13 cellular contexts compared by ENCODE assay signal in the genomic region with DNA sequence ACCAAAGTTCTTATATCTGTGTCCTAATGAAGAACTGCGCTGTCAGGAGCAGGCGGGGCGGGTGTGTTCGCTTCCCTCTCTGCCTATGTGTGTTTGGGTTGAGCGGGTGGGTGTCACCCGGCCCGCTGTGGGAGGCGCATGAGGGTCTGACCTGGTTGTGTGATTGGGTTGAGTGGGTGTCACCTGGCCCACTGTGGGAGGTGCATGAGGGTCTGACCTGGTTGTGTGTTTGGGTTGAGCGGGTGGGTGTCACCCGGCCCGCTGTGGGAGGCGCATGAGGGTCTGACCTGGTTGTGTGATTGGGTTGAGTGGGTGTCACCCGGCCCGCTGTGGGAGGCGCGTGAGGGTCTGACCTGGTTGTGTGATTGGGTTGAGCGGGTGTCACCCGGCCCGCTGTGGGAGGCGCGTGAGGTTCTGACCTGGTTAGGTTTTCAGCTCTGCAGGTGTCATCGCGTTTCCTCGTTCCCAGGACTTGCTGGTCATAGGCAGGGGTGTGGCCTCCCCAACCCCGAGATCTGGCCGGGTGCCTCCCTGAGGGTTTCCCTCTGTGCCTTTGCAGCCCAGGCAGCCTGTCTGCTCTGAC.
A peak's percentile ranks its signal among the peaks of the same experiment; 100 is the strongest.
DNase-seq lines count a peak whose midpoint lies in the region; ATAC-seq and TF ChIP-seq lines count a peak whose summit lies in the region.
"Had no signal": no experiment of that assay in that cellular context is flagged by ENCODE, and none has a peak within 500 bp of the region (broad histone marks: within the 10 kb centered on the region; RNA-seq: fewer than 3 reads in every experiment).

No MANE protein-coding gene starts in this region.

- no peak for DNase-seq in H9
- no peak for DNase-seq in WTC11 (ENCODE audit: low spot score)
- DNase-seq in effector memory CD8-positive, alpha-beta T cell = peak in 2 of 3 experiments; percentile 78 to 82
- peak; percentile 30 for DNase-seq in stimulated activated CD8-positive, alpha-beta memory T cell treated with anti-CD3 and anti-CD28 coated beads, Interleukin-4, amount 100 ng/mL, for 24 hours (ENCODE audit: low read depth)
- no peak for DNase-seq in NCI-H1417 treated with DMSO at 0.1 percent for 48 hours (lab: John Stamatoyannopoulos, UW)
- DNase-seq: Calu3, NCI-H1105 had no signal

- no peak overlapping the region for H2BK12ac ChIP-seq in H9 (ENCODE audit: insufficient read length, low read depth, low read length)

- no peak overlapping the region for H3K14ac ChIP-seq in H9 (ENCODE audit: insufficient read depth, low read length)

- no peaks in the 10 kb centered on the region for H3K79me1 ChIP-seq in H9 (ENCODE audit: insufficient read depth, low read depth, low read length, poor library complexity, severe bottlenecking)

- H3K56ac ChIP-seq in H9 (ENCODE audit: insufficient read length, low read depth, low read length) = no peak overlapping the region

- no peak overlapping the region for H3K9ac ChIP-seq in H9 (ENCODE audit: extremely low read depth, insufficient read length, low read length)

- H3K36me3 Mint-ChIP-seq in H9 (ENCODE audit: insufficient read depth in 1 of 3, low read depth in 3 of 3) (peaks cover 26 to 54% (median 53%) of the 10 kb centered on the region in 3 experiments), WTC11 (peaks cover 28% of the 10 kb centered on the region)
- H3K36me3 Mint-ChIP-seq in effector memory CD8-positive, alpha-beta T cell (ENCODE audit: insufficient read depth) = peaks cover 30% of the 10 kb centered on the region

- no peak overlapping the region for H4K5ac ChIP-seq in H9 (ENCODE audit: insufficient read length, low read depth, low read length)

- no peak overlapping the region for H3K4ac ChIP-seq in H9 (ENCODE audit: low read depth, low read length)

- H3K9me3 Mint-ChIP-seq in H9 (peaks cover 0 to 3% of the 10 kb centered on the region in 2 experiments; a peak in 2 of 5 replicates), WTC11 (no peaks in the 10 kb centered on the region)
- no peaks in the 10 kb centered on the region for H3K9me3 Mint-ChIP-seq in effector memory CD8-positive, alpha-beta T cell

- no peaks in the 10 kb centered on the region for H3K9me3 ChIP-seq in H9 (ENCODE audit: control insufficient read depth, low read depth, low read length)
- H3K9me3 ChIP-seq: prostate gland, tibial nerve had no signal

- H3K27ac Mint-ChIP-seq in H9 (peak overlapping the region; percentile 13 to 79 (median 21); a peak in 2 of 7 replicates), WTC11 (peak overlapping the region; percentile 74; the same call in 1 of the 2 replicates)
- H3K27ac Mint-ChIP-seq in effector memory CD8-positive, alpha-beta T cell = peak overlapping the region in 1 of 2 donors; percentile 58

- no peak overlapping the region for H2BK15ac ChIP-seq in H9 (ENCODE audit: low read depth, low read length)

- no peak overlapping the region for H3K4me2 ChIP-seq in H9 (ENCODE audit: insufficient read depth, insufficient read length, low read length)

- peaks cover 2% of the 10 kb centered on the region for H3K23me2 ChIP-seq in H9 (ENCODE audit: insufficient read length, low read depth, low read length, poor library complexity, severe bottlenecking)

- H4K91ac ChIP-seq in H9 (ENCODE audit: insufficient read length, low read depth, low read length) = no peak overlapping the region

- H2BK120ac ChIP-seq in H9 (ENCODE audit: low read depth, low read length, poor library complexity, severe bottlenecking) = no peak overlapping the region

- H3K23ac ChIP-seq in H9 (ENCODE audit: insufficient read length, low read depth, low read length) = no peak overlapping the region

- WGBS in H9 (ENCODE audit: extremely low coverage, insufficient read length, low lambda C conversion rate) = no CpG with 5 or more reads among the region's 26 CpGs

- no peak overlapping the region for H3K4me3 Mint-ChIP-seq in H9
- H3K4me3 Mint-ChIP-seq in WTC11 = no peak overlapping the region
- H3K4me3 Mint-ChIP-seq in effector memory CD8-positive, alpha-beta T cell = peak overlapping the region in 1 of 2 donors; percentile 17

- POLR2A ChIA-PET in WTC11 (lab: Charles Lee) = no interaction called here

- H4K8ac ChIP-seq in H9 (replicated peaks; ENCODE audit: insufficient read length, low read depth, low read length) = no peak overlapping the region

- no peak overlapping the region for H2AFZ ChIP-seq in H9 (ENCODE audit: low read length)

- H2BK5ac ChIP-seq in H9 (ENCODE audit: insufficient read length, low read length) = no peak overlapping the region

- H3K4me1 Mint-ChIP-seq in H9 = no peaks in the 10 kb centered on the region
- no peaks in the 10 kb centered on the region for H3K4me1 Mint-ChIP-seq in WTC11
- peaks cover 3 to 9% of the 10 kb centered on the region in 2 donors for H3K4me1 Mint-ChIP-seq in effector memory CD8-positive, alpha-beta T cell (ENCODE audit: low read depth in 2 of 2)

- H3K18ac ChIP-seq in H9 (ENCODE audit: insufficient read length, low read depth, low read length) = no peak overlapping the region

- H2AK5ac ChIP-seq in H9 (ENCODE audit: insufficient read length, low read length) = no peak overlapping the region

- ATAC-seq in WTC11 (no peak), HG03196 (IDR thresholded peaks at IDR 0.05; ENCODE audit: unreplicated experiment) (no peak), GM21367 (IDR thresholded peaks at IDR 0.05; ENCODE audit: unreplicated experiment) (no peak), GM21737 (IDR thresholded peaks at IDR 0.05; ENCODE audit: unreplicated experiment) (no peak)
- ATAC-seq in effector memory CD8-positive, alpha-beta T cell (replicated peaks) = peak; percentile 84
- ATAC-seq: Panc1 had no signal

- no peak overlapping the region for H3T11ph ChIP-seq in H9 (ENCODE audit: low read length)

- no peaks in the 10 kb centered on the region for H3K27me3 ChIP-seq in H9 (ENCODE audit: insufficient read depth, low read length)
- H3K27me3 ChIP-seq: tibial nerve had no signal

- H3K27me3 Mint-ChIP-seq in H9 (ENCODE audit: low read depth) (no peaks in the 10 kb centered on the region), WTC11 (ENCODE audit: low read depth) (no peaks in the 10 kb centered on the region)
- H3K27me3 Mint-ChIP-seq in effector memory CD8-positive, alpha-beta T cell = no peaks in the 10 kb centered on the region

- H3K27ac ChIP-seq in H9 (ENCODE audit: insufficient read length, low read depth, low read length) = no peak overlapping the region
- H3K27ac ChIP-seq: tibial nerve had no signal

- no peak overlapping the region for H2BK20ac ChIP-seq in H9 (ENCODE audit: low read depth, low read length, poor library complexity, severe bottlenecking)

- CTCF ChIA-PET in WTC11 (lab: Charles Lee) = interaction anchor here (1.8 kb wide), 1 partner anchor 8 kb away, joined by 8 read pairs; no protein-coding TSS in a partner anchor

- H3K79me2 ChIP-seq in H9 (ENCODE audit: insufficient read depth, low read length) = no peaks in the 10 kb centered on the region

- no peaks in the 10 kb centered on the region for H4K20me1 ChIP-seq in H9 (ENCODE audit: control insufficient read depth, insufficient read depth, insufficient read length)

- no peak for TF ChIP-seq CTCF in H9 (conservative IDR thresholded peaks at IDR 0.05)
- no peak for TF ChIP-seq CTCF in WTC11 (IDR thresholded peaks at IDR 0.05)

- H3K4me1 ChIP-seq in H9 (ENCODE audit: insufficient read depth, low read length) = no peaks in the 10 kb centered on the region
- H3K4me1 ChIP-seq: prostate gland had no signal

TF ChIP-seq in WTC11, 78 proteins besides CTCF, POLR2A, EP300 and RAD21:
- TF ChIP-seq, protein P1, sequence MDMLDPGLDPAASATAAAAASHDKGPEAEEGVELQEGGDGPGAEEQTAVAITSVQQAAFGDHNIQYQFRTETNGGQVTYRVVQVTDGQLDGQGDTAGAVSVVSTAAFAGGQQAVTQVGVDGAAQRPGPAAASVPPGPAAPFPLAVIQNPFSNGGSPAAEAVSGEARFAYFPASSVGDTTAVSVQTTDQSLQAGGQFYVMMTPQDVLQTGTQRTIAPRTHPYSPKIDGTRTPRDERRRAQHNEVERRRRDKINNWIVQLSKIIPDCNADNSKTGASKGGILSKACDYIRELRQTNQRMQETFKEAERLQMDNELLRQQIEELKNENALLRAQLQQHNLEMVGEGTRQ (CRISPR knock-in tag; IDR thresholded peaks at IDR 0.05) = no peak
- no peak for TF ChIP-seq PRRX2 (CRISPR knock-in tag; IDR thresholded peaks at IDR 0.05)
- no peak for TF ChIP-seq NFATC4 (CRISPR knock-in tag; IDR thresholded peaks at IDR 0.05)
- TF ChIP-seq, protein P2, sequence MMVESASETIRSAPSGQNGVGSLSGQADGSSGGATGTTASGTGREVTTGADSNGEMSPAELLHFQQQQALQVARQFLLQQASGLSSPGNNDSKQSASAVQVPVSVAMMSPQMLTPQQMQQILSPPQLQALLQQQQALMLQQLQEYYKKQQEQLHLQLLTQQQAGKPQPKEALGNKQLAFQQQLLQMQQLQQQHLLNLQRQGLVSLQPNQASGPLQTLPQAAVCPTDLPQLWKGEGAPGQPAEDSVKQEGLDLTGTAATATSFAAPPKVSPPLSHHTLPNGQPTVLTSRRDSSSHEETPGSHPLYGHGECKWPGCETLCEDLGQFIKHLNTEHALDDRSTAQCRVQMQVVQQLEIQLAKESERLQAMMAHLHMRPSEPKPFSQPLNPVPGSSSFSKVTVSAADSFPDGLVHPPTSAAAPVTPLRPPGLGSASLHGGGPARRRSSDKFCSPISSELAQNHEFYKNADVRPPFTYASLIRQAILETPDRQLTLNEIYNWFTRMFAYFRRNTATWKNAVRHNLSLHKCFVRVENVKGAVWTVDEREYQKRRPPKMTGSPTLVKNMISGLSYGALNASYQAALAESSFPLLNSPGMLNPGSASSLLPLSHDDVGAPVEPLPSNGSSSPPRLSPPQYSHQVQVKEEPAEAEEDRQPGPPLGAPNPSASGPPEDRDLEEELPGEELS (CRISPR knock-in tag; IDR thresholded peaks at IDR 0.05) = no peak
- no peak for TF ChIP-seq TCF7 (CRISPR knock-in tag; IDR thresholded peaks at IDR 0.05; ENCODE audit: low read depth)
- TF ChIP-seq, protein P3, sequence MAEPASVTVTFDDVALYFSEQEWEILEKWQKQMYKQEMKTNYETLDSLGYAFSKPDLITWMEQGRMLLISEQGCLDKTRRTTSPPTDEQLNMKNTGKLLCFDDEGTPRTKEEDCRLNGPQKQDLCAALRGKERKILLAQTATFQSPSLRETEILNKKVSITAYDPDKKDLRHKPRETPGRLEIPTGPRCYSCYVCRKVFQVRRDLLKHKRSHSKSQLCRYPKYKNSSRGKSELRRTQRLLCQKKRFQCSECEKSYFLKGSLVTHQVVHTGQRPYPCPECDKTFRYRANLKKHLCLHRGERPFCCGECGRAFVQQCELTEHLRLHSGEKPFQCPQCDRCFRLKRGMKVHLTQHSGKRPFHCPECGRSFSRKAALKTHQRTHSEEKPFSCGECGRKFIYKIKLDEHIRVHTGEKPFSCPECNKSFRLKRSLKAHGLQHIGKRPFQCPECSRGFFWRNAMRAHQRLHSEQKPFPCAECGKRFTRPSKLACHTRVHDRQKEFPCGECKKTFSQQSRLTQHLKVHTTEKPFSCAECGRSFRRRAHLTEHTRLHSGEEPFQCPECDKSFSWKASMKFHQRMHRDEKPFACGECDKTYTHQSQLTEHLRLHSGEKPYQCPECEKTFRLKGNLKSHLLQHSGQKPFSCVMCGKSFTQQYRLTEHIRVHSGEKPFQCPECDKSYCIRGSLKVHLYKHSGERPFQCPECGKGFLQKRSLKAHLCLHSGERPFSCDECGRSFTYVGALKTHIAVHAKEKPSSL (CRISPR knock-in tag; conservative IDR thresholded peaks at IDR 0.05) = no peak

Comparison
In these comparisons a context has a peak if more than half of its experiments do, and no peak if none do; other contexts are left out.
1. DNase-seq: peak in effector memory CD8-positive, alpha-beta T cell (2 of 3) and stimulated activated CD8-positive, alpha-beta memory T cell treated with anti-CD3 and anti-CD28 coated beads, Interleukin-4, amount 100 ng/mL, for 24 hours (single experiment); none in H9 (single experiment), WTC11 (single experiment) and NCI-H1417 treated with DMSO at 0.1 percent for 48 hours (single experiment).